ENCODE assay signal across 1 cellular context in the genomic region with DNA sequence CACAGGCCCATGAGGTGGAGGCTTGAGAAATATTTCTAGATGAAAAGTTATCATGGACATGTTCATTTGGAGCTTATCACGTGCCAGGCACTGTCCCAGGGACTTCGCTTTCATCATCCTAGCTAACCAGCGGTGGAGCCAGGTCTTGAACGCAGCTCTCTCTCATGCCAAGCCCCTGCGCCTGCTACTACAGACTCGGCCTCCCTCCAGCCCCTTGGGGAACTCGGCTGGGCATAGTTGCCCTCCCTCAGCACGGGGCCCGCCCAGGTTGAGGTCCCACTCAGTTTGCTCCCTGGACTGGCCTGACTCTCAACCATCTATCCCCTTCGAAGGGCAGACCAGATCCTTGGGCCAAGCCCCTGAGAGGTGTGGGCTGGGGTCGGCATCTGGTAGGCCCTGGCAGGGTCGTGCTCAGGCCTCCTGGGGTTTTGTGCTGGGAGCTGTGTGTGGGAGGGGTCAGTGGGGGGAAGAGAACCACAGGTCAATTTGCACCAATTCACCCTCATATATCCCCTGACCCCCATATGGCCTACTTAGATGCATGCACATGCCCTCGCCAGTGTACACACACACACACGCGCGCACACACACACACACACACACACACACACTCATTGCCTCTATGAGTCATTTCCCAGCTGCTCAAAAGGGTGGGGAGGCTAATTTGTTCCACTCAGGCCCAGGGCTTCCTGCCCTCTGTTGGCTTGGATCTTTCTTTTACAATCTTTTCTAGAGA.
TF ChIP-seq lines count a peak whose summit lies in the region.

No MANE protein-coding gene starts in this region.

TF ChIP-seq in GM12878, 131 proteins besides CTCF, POLR2A, EP300 and RAD21:
- TF ChIP-seq, protein P1, sequence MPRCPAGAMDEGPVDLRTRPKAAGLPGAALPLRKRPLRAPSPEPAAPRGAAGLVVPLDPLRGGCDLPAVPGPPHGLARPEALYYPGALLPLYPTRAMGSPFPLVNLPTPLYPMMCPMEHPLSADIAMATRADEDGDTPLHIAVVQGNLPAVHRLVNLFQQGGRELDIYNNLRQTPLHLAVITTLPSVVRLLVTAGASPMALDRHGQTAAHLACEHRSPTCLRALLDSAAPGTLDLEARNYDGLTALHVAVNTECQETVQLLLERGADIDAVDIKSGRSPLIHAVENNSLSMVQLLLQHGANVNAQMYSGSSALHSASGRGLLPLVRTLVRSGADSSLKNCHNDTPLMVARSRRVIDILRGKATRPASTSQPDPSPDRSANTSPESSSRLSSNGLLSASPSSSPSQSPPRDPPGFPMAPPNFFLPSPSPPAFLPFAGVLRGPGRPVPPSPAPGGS (IDR thresholded peaks at IDR 0.05; ENCODE audit: borderline replicate concordance, insufficient read depth, low read depth, low read length, poor library complexity, severe bottlenecking): peak; percentile 30
- no peak for TF ChIP-seq EZH2 (IDR thresholded peaks at IDR 0.05; ENCODE audit: borderline replicate concordance, control insufficient read depth, low read depth, low read length)
- TF ChIP-seq JUNB (IDR thresholded peaks at IDR 0.05): peak; percentile 50
- TF ChIP-seq, protein P2, sequence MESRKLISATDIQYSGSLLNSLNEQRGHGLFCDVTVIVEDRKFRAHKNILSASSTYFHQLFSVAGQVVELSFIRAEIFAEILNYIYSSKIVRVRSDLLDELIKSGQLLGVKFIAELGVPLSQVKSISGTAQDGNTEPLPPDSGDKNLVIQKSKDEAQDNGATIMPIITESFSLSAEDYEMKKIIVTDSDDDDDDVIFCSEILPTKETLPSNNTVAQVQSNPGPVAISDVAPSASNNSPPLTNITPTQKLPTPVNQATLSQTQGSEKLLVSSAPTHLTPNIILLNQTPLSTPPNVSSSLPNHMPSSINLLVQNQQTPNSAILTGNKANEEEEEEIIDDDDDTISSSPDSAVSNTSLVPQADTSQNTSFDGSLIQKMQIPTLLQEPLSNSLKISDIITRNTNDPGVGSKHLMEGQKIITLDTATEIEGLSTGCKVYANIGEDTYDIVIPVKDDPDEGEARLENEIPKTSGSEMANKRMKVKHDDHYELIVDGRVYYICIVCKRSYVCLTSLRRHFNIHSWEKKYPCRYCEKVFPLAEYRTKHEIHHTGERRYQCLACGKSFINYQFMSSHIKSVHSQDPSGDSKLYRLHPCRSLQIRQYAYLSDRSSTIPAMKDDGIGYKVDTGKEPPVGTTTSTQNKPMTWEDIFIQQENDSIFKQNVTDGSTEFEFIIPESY (IDR thresholded peaks at IDR 0.05): 0 out of 2 replicates have a peak, but pooled peaks have one; percentile 39
